27 cellular contexts compared by ENCODE assay signal in the genomic region with DNA sequence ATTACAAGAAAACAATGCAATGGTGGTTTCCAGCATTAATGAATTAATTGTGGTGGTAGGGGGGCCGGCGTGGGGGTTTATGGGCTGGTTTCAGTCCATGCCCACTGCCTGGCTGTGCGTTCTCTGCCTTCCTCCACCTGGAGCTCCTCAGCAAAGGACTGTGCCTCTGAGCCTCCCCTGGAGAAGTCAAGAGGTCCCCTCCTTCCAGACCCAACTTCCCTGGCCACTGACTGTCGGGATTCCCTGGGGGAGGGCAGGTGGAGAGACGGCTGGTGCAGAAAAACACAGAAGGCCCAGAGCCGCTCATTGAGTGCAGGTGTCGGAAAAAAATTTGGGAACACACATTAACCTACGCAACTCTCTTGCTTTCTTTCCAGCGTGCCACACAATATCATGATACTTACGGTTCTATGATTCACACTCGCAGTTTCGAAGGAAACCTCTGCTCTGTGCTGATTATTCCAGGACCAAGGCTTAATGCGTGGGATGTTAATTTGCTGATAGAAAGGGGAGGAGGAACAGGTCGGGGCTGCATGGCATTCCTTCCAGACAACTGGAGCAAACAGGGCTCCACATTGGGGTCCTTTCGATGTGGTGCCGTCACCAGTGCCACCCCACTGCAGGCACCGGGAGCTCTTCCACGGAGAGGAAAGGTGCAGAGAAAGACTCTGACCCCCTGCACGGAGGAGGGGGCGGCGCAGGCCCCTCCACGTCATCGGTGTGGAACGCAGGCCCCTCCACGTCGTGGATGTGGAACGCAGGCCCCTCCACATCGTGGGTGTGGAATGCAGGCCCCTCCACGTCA.
"Had no signal": no experiment of that assay in that cellular context is flagged by ENCODE, and none has a peak within 500 bp of the region (broad histone marks: within the 10 kb centered on the region; RNA-seq: fewer than 3 reads in every experiment).

No MANE protein-coding gene starts in this region.

- H3K4me2 ChIP-seq: hepatocyte, smooth muscle cell had no signal

- H3K79me2 ChIP-seq: hepatocyte had no signal

- DNase-seq: heart right ventricle; islet precursor cell; kidney glomerular epithelial cell; left cardiac atrium; left ventricle myocardium superior; lower lobe of right lung; mammary epithelial cell; mesenchymal stem cell; naive thymus-derived CD8-positive, alpha-beta T cell; ovary; right lobe of liver; stimulated activated CD4-positive, alpha-beta T cell treated with anti-CD3 and anti-CD28 coated beads, Interleukin-12 subunit alpha, Interleukin-12 subunit beta, amount 100 ng/mL, for 4 hours; stimulated activated CD4-positive, alpha-beta T cell treated with anti-CD3 and anti-CD28 coated beads, Interleukin-15, amount 100 ng/mL, for 24 hours; stimulated activated CD4-positive, alpha-beta T cell treated with anti-CD3 and anti-CD28 coated beads, Interleukin-2, amount 100 ng/mL, for 24 hours; stimulated activated CD4-positive, alpha-beta T cell treated with anti-CD3 and anti-CD28 coated beads, Interleukin-4, amount 100 ng/mL, for 1 hour; stimulated activated naive B cell treated with anti-CD40 and anti-IgM and Interleukin-4, amounts not matched to agents 10 μg/mL and 1 μg/mL and 100 μg/mL, for 72 hours; stimulated activated naive CD8-positive, alpha-beta T cell treated with anti-CD3 and anti-CD28 coated beads, Interleukin-15, Interleukin-2, amounts not matched to agents 100 U/mL and 50 U/mL, for 24 hours; stomach; testis; thyroid gland; transverse colon; upper lobe of left lung; uterus had no signal

- H3K4me1 ChIP-seq: heart right ventricle, lower lobe of right lung, prostate gland, right lobe of liver, stomach, testis, thyroid gland, transverse colon, upper lobe of left lung, uterus had no signal

- H2AFZ ChIP-seq: hepatocyte had no signal

- H3K27ac ChIP-seq: heart right ventricle, hepatocyte, lower lobe of right lung, ovary, prostate gland, right lobe of liver, stomach, testis, thyroid gland, transverse colon, upper lobe of left lung, uterus had no signal

- H3K36me3 ChIP-seq: heart right ventricle, lower lobe of right lung, ovary, prostate gland, right lobe of liver, stomach, thyroid gland, transverse colon, upper lobe of left lung, uterus had no signal

- H3K27me3 ChIP-seq: hepatocyte, ovary, right lobe of liver, testis, thyroid gland, upper lobe of left lung, uterus had no signal

- ATAC-seq: heart right ventricle; left cardiac atrium; left lobe of liver; left ventricle myocardium superior; lower lobe of right lung; naive thymus-derived CD8-positive, alpha-beta T cell; right lobe of liver; stimulated activated naive B cell treated with anti-CD40 and anti-IgM and Interleukin-4, amounts not matched to agents 10 μg/mL and 1 μg/mL and 100 μg/mL, for 72 hours; stimulated activated naive CD8-positive, alpha-beta T cell treated with anti-CD3 and anti-CD28 coated beads, Interleukin-15, Interleukin-2, amounts not matched to agents 100 U/mL and 50 U/mL, for 24 hours had no signal

- H3K4me3 ChIP-seq: heart right ventricle, hepatocyte, lower lobe of right lung, ovary, prostate gland, right lobe of liver, smooth muscle cell, stomach, testis, thyroid gland, transverse colon, upper lobe of left lung, uterus had no signal

- H3K9me3 ChIP-seq: lower lobe of right lung, ovary, prostate gland, right lobe of liver, stomach, testis, thyroid gland, transverse colon, upper lobe of left lung, uterus had no signal
